In the genomic region with DNA sequence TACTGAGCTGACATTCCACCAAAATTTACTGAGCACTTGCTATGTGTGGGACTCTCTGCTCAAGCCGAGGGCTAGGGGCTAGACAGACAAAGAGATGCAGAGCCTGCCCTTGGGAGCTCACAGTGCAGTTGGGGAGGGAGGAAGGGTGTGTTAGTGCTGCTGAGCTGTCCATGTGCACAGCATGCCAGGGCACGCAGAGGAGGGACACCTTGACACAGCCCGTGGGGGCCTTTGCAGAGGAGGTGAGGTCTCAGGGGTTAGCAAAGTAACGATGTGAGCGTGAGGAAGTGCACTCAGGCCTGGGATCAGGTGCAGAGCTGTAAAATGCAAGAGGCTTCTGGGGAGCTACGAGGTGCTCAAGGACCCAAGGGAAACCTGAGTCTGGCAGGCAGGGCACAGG, we compare ENCODE assay signal across 18 cellular contexts. TPM values are rescaled to one million over a fixed set of nuclear protein-coding genes. Genes with fewer than 3 reads are reported as not detected.
DNase-seq lines count a peak whose midpoint lies in the region; ATAC-seq and TF ChIP-seq lines count a peak whose summit lies in the region.
"Had no signal": no experiment of that assay in that cellular context is flagged by ENCODE, and none has a peak within 500 bp of the region (broad histone marks: within the 10 kb centered on the region; RNA-seq: fewer than 3 reads in every experiment).

No MANE protein-coding gene starts in this region.

- peaks cover 9% of the 10 kb centered on the region for H3K27me3 ChIP-seq in SK-N-SH (ENCODE audit: insufficient read depth)

- H3K27ac ChIP-seq in SK-N-SH (ENCODE audit: low read depth in 2 of 2, low read length in 1 of 2) = no peak overlapping the region
- H3K27ac ChIP-seq: RWPE1 had no signal

- peaks cover 88% of the 10 kb centered on the region for H3K4me1 Mint-ChIP-seq in activated T-cell treated with anti-CD3 and anti-CD28 coated beads, Interleukin-2, amount 50 U/mL, for 24 hours (ENCODE audit: low read depth)
- H3K4me1 Mint-ChIP-seq in activated CD8-positive, alpha-beta T cell treated with anti-CD3 and anti-CD28 coated beads, Interleukin-2, amount 10 ng/mL, durations not matched to agents 7 days and 5 days (ENCODE audit: low read depth) = peaks cover 86% of the 10 kb centered on the region
- no peaks in the 10 kb centered on the region for H3K4me1 Mint-ChIP-seq in stimulated activated memory B cell treated with anti-CD40 and anti-IgM and Interleukin-4, amounts not matched to agents 10 μg/mL and 1 μg/mL and 100 μg/mL, for 72 hours

- no peak overlapping the region for H2AFZ ChIP-seq in SK-N-SH (ENCODE audit: low read depth)

- no peaks in the 10 kb centered on the region for H3F3A ChIP-seq in SK-N-SH (replicated peaks; ENCODE audit: insufficient read depth)

- no peaks in the 10 kb centered on the region for H3K4me1 ChIP-seq in SK-N-SH (ENCODE audit: control insufficient read depth in 1 of 2, insufficient read depth in 2 of 2, low read depth in 1 of 2, low read length in 1 of 2)

- POLR2A ChIA-PET in activated CD8-positive, alpha-beta T cell treated with anti-CD3 and anti-CD28 coated beads, Interleukin-2, amount 10 ng/mL, durations not matched to agents 7 days and 5 days (lab: Charles Lee) = interaction anchor here (0.7 to 4.3 kb wide), 10 partner anchors 10 to 102 kb away, joined by 3 to 30 read pairs (median 6); a partner anchor contains a TSS
- POLR2A ChIA-PET in SK-N-SH (lab: Yijun Ruan, JAX) = no interaction called here

- H3K36me3 ChIP-seq in SK-N-SH (replicated peaks in 1 of 2; ENCODE audit: control insufficient read depth in 1 of 2, insufficient read depth in 2 of 2, low read length in 1 of 2) = no peaks in the 10 kb centered on the region

- no peaks in the 10 kb centered on the region for H3K27me3 Mint-ChIP-seq in activated T-cell treated with anti-CD3 and anti-CD28 coated beads, Interleukin-2, amount 50 U/mL, for 24 hours
- no peaks in the 10 kb centered on the region for H3K27me3 Mint-ChIP-seq in activated CD8-positive, alpha-beta T cell treated with anti-CD3 and anti-CD28 coated beads, Interleukin-2, amount 10 ng/mL, durations not matched to agents 7 days and 5 days (ENCODE audit: low read depth)
- H3K27me3 Mint-ChIP-seq in stimulated activated memory B cell treated with anti-CD40 and anti-IgM and Interleukin-4, amounts not matched to agents 10 μg/mL and 1 μg/mL and 100 μg/mL, for 72 hours = peaks cover 34% of the 10 kb centered on the region

- peak overlapping the region; percentile 87 for H3K27ac Mint-ChIP-seq in activated T-cell treated with anti-CD3 and anti-CD28 coated beads, Interleukin-2, amount 50 U/mL, for 24 hours
- peak overlapping the region; percentile 92 for H3K27ac Mint-ChIP-seq in activated CD8-positive, alpha-beta T cell treated with anti-CD3 and anti-CD28 coated beads, Interleukin-2, amount 10 ng/mL, durations not matched to agents 7 days and 5 days
- no peak overlapping the region for H3K27ac Mint-ChIP-seq in stimulated activated memory B cell treated with anti-CD40 and anti-IgM and Interleukin-4, amounts not matched to agents 10 μg/mL and 1 μg/mL and 100 μg/mL, for 72 hours
- H3K27ac Mint-ChIP-seq: brain had no signal

- 29% methylated on average over 6 of the region's 6 CpGs for WGBS in SK-N-SH (ENCODE audit: low lambda C conversion rate)

- H3K4me3 Mint-ChIP-seq in activated T-cell treated with anti-CD3 and anti-CD28 coated beads, Interleukin-2, amount 50 U/mL, for 24 hours = peak overlapping the region; percentile 64
- peak overlapping the region; percentile 75 for H3K4me3 Mint-ChIP-seq in activated CD8-positive, alpha-beta T cell treated with anti-CD3 and anti-CD28 coated beads, Interleukin-2, amount 10 ng/mL, durations not matched to agents 7 days and 5 days
- no peak overlapping the region for H3K4me3 Mint-ChIP-seq in stimulated activated memory B cell treated with anti-CD40 and anti-IgM and Interleukin-4, amounts not matched to agents 10 μg/mL and 1 μg/mL and 100 μg/mL, for 72 hours
- H3K4me3 Mint-ChIP-seq: brain had no signal

- no peaks in the 10 kb centered on the region for H4K20me1 ChIP-seq in SK-N-SH (ENCODE audit: insufficient read depth)

- H3K4me3 ChIP-seq in epithelial cell of esophagus (ENCODE audit: low read length) (no peak overlapping the region), SK-N-SH (ENCODE audit: low read depth in 2 of 2, low read length in 1 of 2) (no peak overlapping the region)

- H3K9me3 ChIP-seq in SK-N-SH = no peaks in the 10 kb centered on the region

- no peak for TF ChIP-seq EP300 in SK-N-SH (IDR thresholded peaks at IDR 0.05; ENCODE audit: borderline replicate concordance in 1 of 2, low read depth in 1 of 2, low read length in 1 of 2)

- CTCF ChIA-PET in activated CD8-positive, alpha-beta T cell treated with anti-CD3 and anti-CD28 coated beads, Interleukin-2, amount 10 ng/mL, durations not matched to agents 7 days and 5 days (lab: Charles Lee) = interaction anchor here (0.8 to 3.8 kb wide), 13 partner anchors 11 to 118 kb away, joined by 3 to 32 read pairs (median 6); a partner anchor contains a TSS
- CTCF ChIA-PET in SK-N-SH (lab: Yijun Ruan, JAX) = interaction anchor here (1.1 to 1.6 kb wide), 2 partner anchors 10 to 13 kb away, joined by 3 to 4 read pairs; no protein-coding TSS in a partner anchor

- TF ChIP-seq CTCF in epithelial cell of esophagus (IDR thresholded peaks at IDR 0.05; ENCODE audit: insufficient read depth, low read depth, low read length, missing control alignments) (no peak), SK-N-SH (IDR thresholded peaks at IDR 0.05) (no peak)

- TF ChIP-seq RAD21 in SK-N-SH (IDR thresholded peaks at IDR 0.05; ENCODE audit: low read length) = no peak

- H3K36me3 Mint-ChIP-seq in activated T-cell treated with anti-CD3 and anti-CD28 coated beads, Interleukin-2, amount 50 U/mL, for 24 hours (ENCODE audit: low read depth) = peaks cover 30% of the 10 kb centered on the region
- H3K36me3 Mint-ChIP-seq in activated CD8-positive, alpha-beta T cell treated with anti-CD3 and anti-CD28 coated beads, Interleukin-2, amount 10 ng/mL, durations not matched to agents 7 days and 5 days (ENCODE audit: low read depth) = peaks cover 51% of the 10 kb centered on the region
- no peaks in the 10 kb centered on the region for H3K36me3 Mint-ChIP-seq in stimulated activated memory B cell treated with anti-CD40 and anti-IgM and Interleukin-4, amounts not matched to agents 10 μg/mL and 1 μg/mL and 100 μg/mL, for 72 hours
- H3K36me3 Mint-ChIP-seq: brain had no signal

- H3K9ac ChIP-seq in SK-N-SH = no peak overlapping the region

- no peaks in the 10 kb centered on the region for H3K9me2 ChIP-seq in SK-N-SH

- peak; percentile 50 for DNase-seq in activated T-cell treated with anti-CD3 and anti-CD28 coated beads, Interleukin-2, amount 50 U/mL, for 24 hours
- no peak for DNase-seq in activated T-cell treated with anti-CD3 and anti-CD28 coated beads, Interleukin-2, amount 50 U/mL, for 1 hour
- DNase-seq in activated CD8-positive, alpha-beta T cell treated with anti-CD3 and anti-CD28 coated beads, Interleukin-2, amount 10 ng/mL, durations not matched to agents 7 days and 5 days = peak; percentile 31
- DNase-seq in epithelial cell of esophagus (ENCODE audit: low read depth) (peak; percentile 44), NCI-H146 treated with DMSO at 0.1 percent for 48 hours (lab: John Stamatoyannopoulos, UW; ENCODE audit: unreplicated experiment) (no peak), SK-N-SH (no peak)
- DNase-seq: COR-L47, dermis blood vessel endothelial cell, NCI-H1436 treated with DMSO at 0.1 percent for 48 hours, NCI-H345, nucleus accumbens, right cardiac atrium, substantia nigra had no signal

- no peaks in the 10 kb centered on the region for H3K9me3 Mint-ChIP-seq in activated T-cell treated with anti-CD3 and anti-CD28 coated beads, Interleukin-2, amount 50 U/mL, for 24 hours
- H3K9me3 Mint-ChIP-seq in activated CD8-positive, alpha-beta T cell treated with anti-CD3 and anti-CD28 coated beads, Interleukin-2, amount 10 ng/mL, durations not matched to agents 7 days and 5 days (ENCODE audit: insufficient read depth) = no peaks in the 10 kb centered on the region
- no peaks in the 10 kb centered on the region for H3K9me3 Mint-ChIP-seq in stimulated activated memory B cell treated with anti-CD40 and anti-IgM and Interleukin-4, amounts not matched to agents 10 μg/mL and 1 μg/mL and 100 μg/mL, for 72 hours
- H3K9me3 Mint-ChIP-seq: brain had no signal

- no peaks in the 10 kb centered on the region for H3K79me2 ChIP-seq in SK-N-SH (ENCODE audit: insufficient read depth)

- no peak overlapping the region for H3K4me2 ChIP-seq in SK-N-SH

- ATAC-seq in activated CD8-positive, alpha-beta T cell treated with anti-CD3 and anti-CD28 coated beads, Interleukin-2, amount 10 ng/mL, durations not matched to agents 7 days and 5 days = peak; percentile 42
- peak; percentile 22 for ATAC-seq in stimulated activated memory B cell treated with anti-CD40 and anti-IgM and Interleukin-4, amounts not matched to agents 10 μg/mL and 1 μg/mL and 100 μg/mL, for 72 hours
- ATAC-seq in GM19324 (IDR thresholded peaks at IDR 0.05; ENCODE audit: low FRiP score, unreplicated experiment) = no peak
- ATAC-seq: right cardiac atrium had no signal

RNA-seq across cellular contexts. Expression of a gene that starts 16.4 kb away (rescaled TPM):
- total RNA-seq in activated CD8-positive, alpha-beta T cell treated with anti-CD3 and anti-CD28 coated beads, Interleukin-2, amount 10 ng/mL, durations not matched to agents 7 days and 5 days = 10 to 100 TPM; 60.1 to 60.9 TPM
- polyA plus RNA-seq in SK-N-SH (2012; rRNA removed) = 0.18 and 0.23 TPM in 2 replicates
- 0.15 and 0.25 TPM in 2 replicates for polyA plus RNA-seq in SK-N-SH (2012; cell fraction: cytosol; rRNA removed)
- polyA plus RNA-seq in SK-N-SH (2012; cell fraction: nucleus; rRNA removed) = 0.09 and 0.20 TPM in 2 replicates
- total RNA-seq: LHCN-M2 had no signal

Comparison
In these comparisons a context has a peak if more than half of its experiments do, and no peak if none do; other contexts are left out.
1. DNase-seq: peak in activated T-cell treated with anti-CD3 and anti-CD28 coated beads, Interleukin-2, amount 50 U/mL, for 24 hours (single experiment), activated CD8-positive, alpha-beta T cell treated with anti-CD3 and anti-CD28 coated beads, Interleukin-2, amount 10 ng/mL, durations not matched to agents 7 days and 5 days (single experiment) and epithelial cell of esophagus (single experiment); none in activated T-cell treated with anti-CD3 and anti-CD28 coated beads, Interleukin-2, amount 50 U/mL, for 1 hour (single experiment), NCI-H146 treated with DMSO at 0.1 percent for 48 hours (single experiment) and SK-N-SH (single experiment).